ENCODE assay signal across 8 cellular contexts in genomic region chr9:133992780-133993634, GRCh38. TPM values are rescaled to one million over a fixed set of nuclear protein-coding genes. Genes with fewer than 3 reads are reported as not detected.
DNase-seq lines count a peak whose midpoint lies in the region; ATAC-seq and TF ChIP-seq lines count a peak whose summit lies in the region.

No MANE protein-coding gene starts in this region.

- H3K9me3 Mint-ChIP-seq in WTC11, result no peaks in the 10 kb centered on the region

- peaks cover 26% of the 10 kb centered on the region for H3K4me1 Mint-ChIP-seq in WTC11

- POLR2A ChIA-PET in WTC11 (lab: Charles Lee), result interaction anchor here (0.6 kb wide), 1 partner anchor 257 kb away, joined by 7 read pairs; no protein-coding TSS in a partner anchor

- no peaks in the 10 kb centered on the region for H3K36me3 Mint-ChIP-seq in WTC11

- H3K27me3 Mint-ChIP-seq in WTC11 (ENCODE audit: low read depth), result no peaks in the 10 kb centered on the region

- ATAC-seq in HG03045 (IDR thresholded peaks at IDR 0.05; ENCODE audit: unreplicated experiment) (peak; percentile 50), WTC11 (peak; percentile 49)

- H3K27ac Mint-ChIP-seq in WTC11, result no peak overlapping the region

- peak overlapping the region; percentile 64 for H3K4me3 Mint-ChIP-seq in WTC11

- TF ChIP-seq CTCF in WTC11 (IDR thresholded peaks at IDR 0.05) (no peak), cardiac fibroblast (IDR thresholded peaks at IDR 0.05; ENCODE audit: low read depth, low read length) (peak; percentile 40), kidney epithelial cell (IDR thresholded peaks at IDR 0.05; ENCODE audit: insufficient read depth, low read length, poor library complexity, severe bottlenecking) (peak; percentile 52)

- no peaks in the 10 kb centered on the region for H3K36me3 ChIP-seq in kidney epithelial cell (ENCODE audit: control insufficient read depth, insufficient read depth, low read length)

- H3K27me3 ChIP-seq in kidney epithelial cell (ENCODE audit: control insufficient read depth, insufficient read depth, low read length), result no peaks in the 10 kb centered on the region

- H3K4me3 ChIP-seq in cardiac fibroblast (replicated peaks in 1 of 2; ENCODE audit: low read depth in 2 of 2, low read length in 2 of 2) (peak overlapping the region; percentile 75), kidney epithelial cell (ENCODE audit: low read depth, low read length) (peak overlapping the region; percentile 78)

- CTCF ChIA-PET in WTC11 (lab: Charles Lee), result interaction anchor here (0.6 to 3.7 kb wide), 37 partner anchors 12 to 279 kb away, joined by 3 to 80 read pairs (median 4); partner anchors contain the start of genes BRD3OS, RNU6ATAC and SARDH

- peak; percentile 59 for DNase-seq in NCI-H1436 (lab: John Stamatoyannopoulos, UW)
- DNase-seq in NCI-H1436 treated with DMSO at 0.1 percent for 48 hours (lab: John Stamatoyannopoulos, UW), result no peak
- DNase-seq in NCI-H2196 (lab: John Stamatoyannopoulos, UW; ENCODE audit: unreplicated experiment), result peak; percentile 82
- DNase-seq in WTC11 (ENCODE audit: low spot score), result peak; percentile 66
- DNase-seq in cardiac fibroblast (ENCODE audit: low read depth in 2 of 2), result peak; percentile 90 to 92
- DNase-seq in kidney epithelial cell (ENCODE audit: low read depth), result peak; percentile 47
- DNase-seq in stimulated activated CD4-positive, alpha-beta T cell treated with anti-CD3 and anti-CD28 coated beads, Interleukin-1b, Interleukin-23, amount 100 ng/mL, for 24 hours (ENCODE audit: low read depth in 4 of 4, low spot score in 1 of 4), result peak; percentile 52 to 73 (median 66)

TF ChIP-seq in WTC11, 78 proteins besides CTCF, POLR2A, EP300 and RAD21 (continues in another document):
- TF ChIP-seq PRRX2 (CRISPR knock-in tag; IDR thresholded peaks at IDR 0.05) (no peak), ZBTB21 (CRISPR knock-in tag; IDR thresholded peaks at IDR 0.05; ENCODE audit: borderline replicate concordance) (no peak), ZNF281 (CRISPR knock-in tag; IDR thresholded peaks at IDR 0.05) (no peak), E2F5 (CRISPR knock-in tag; IDR thresholded peaks at IDR 0.05) (peak; percentile 47; the same call in 1 of the 2 replicates), ZNF232 (CRISPR knock-in tag; IDR thresholded peaks at IDR 0.05) (no peak), IRF2 (CRISPR knock-in tag; IDR thresholded peaks at IDR 0.05; ENCODE audit: borderline replicate concordance, low read depth) (no peak), ZNF416 (CRISPR knock-in tag; IDR thresholded peaks at IDR 0.05) (no peak), ARID4B (CRISPR knock-in tag; IDR thresholded peaks at IDR 0.05; ENCODE audit: borderline replicate concordance) (peak; percentile 73; the same call in 1 of the 2 replicates), CBFB (CRISPR knock-in tag; IDR thresholded peaks at IDR 0.05; ENCODE audit: low read depth) (no peak), AFF4 (CRISPR knock-in tag; IDR thresholded peaks at IDR 0.05; ENCODE audit: borderline replicate concordance) (no peak), CDX4 (CRISPR knock-in tag; IDR thresholded peaks at IDR 0.05; ENCODE audit: borderline replicate concordance) (no peak), CREM (CRISPR knock-in tag; IDR thresholded peaks at IDR 0.05) (no peak)

RNA-seq across cellular contexts. Expression of gene VAV2, which starts 0.9 kb away (rescaled TPM):
- total RNA-seq in WTC11 (2021), result 31.1 to 39.7 TPM (median 34.9 TPM) in 3 replicates
- total RNA-seq in kidney epithelial cell, result 37.8 and 48.3 TPM in 2 replicates

RNA-seq across cellular contexts. Expression of gene BRD3OS, which starts 32.3 kb away (rescaled TPM):
- total RNA-seq in WTC11 (2021), result 16.2 to 16.9 TPM (median 16.6 TPM) in 3 replicates
- total RNA-seq in kidney epithelial cell, result 12.8 and 14.2 TPM in 2 replicates
